ENCODE assay signal across 1 cellular context in genomic region chr13:77048592-77048991, GRCh38.
TF ChIP-seq lines count a peak whose summit lies in the region.

No MANE protein-coding gene starts in this region.

TF ChIP-seq in H1, 55 proteins besides CTCF, POLR2A, EP300 and RAD21:
- TF ChIP-seq ASH2L (IDR thresholded peaks at IDR 0.05; ENCODE audit: low read length) = peak; percentile 23
- no peak for TF ChIP-seq KDM1A (IDR thresholded peaks at IDR 0.05; ENCODE audit: borderline replicate concordance, low read length)
- TF ChIP-seq SP1 (IDR thresholded peaks at IDR 0.05; ENCODE audit: low read depth, low read length) = 0 out of 2 replicates have a peak, but pooled peaks have one; percentile 13
